ENCODE assay signal across 1 cellular context in genomic region chr17:16352303-16352837, GRCh38.
TF ChIP-seq lines count a peak whose summit lies in the region.

No MANE protein-coding gene starts in this region.

TF ChIP-seq in HepG2, 621 proteins besides CTCF, POLR2A, EP300 and RAD21 (continued from another document and continues in another):
- no peak for TF ChIP-seq ZNF619 (CRISPR knock-in tag; IDR thresholded peaks at IDR 0.05)
- peak; percentile 32; the same call in 1 of the 2 replicates for TF ChIP-seq ZNF441 (CRISPR knock-in tag; IDR thresholded peaks at IDR 0.05; ENCODE audit: borderline replicate concordance)
- TF ChIP-seq SAP130 (CRISPR knock-in tag; IDR thresholded peaks at IDR 0.05; ENCODE audit: low read depth): peak; percentile 82
- TF ChIP-seq DDIT3 (CRISPR knock-in tag; IDR thresholded peaks at IDR 0.05): no peak
- no peak for TF ChIP-seq ZBTB10 (CRISPR knock-in tag; IDR thresholded peaks at IDR 0.05; ENCODE audit: borderline replicate concordance)
- TF ChIP-seq NFIB (CRISPR knock-in tag; IDR thresholded peaks at IDR 0.05; ENCODE audit: borderline replicate concordance): no peak
- TF ChIP-seq MEF2D (CRISPR knock-in tag; IDR thresholded peaks at IDR 0.05): 0 out of 2 replicates have a peak, but pooled peaks have one; percentile 17
- TF ChIP-seq, protein P1, sequence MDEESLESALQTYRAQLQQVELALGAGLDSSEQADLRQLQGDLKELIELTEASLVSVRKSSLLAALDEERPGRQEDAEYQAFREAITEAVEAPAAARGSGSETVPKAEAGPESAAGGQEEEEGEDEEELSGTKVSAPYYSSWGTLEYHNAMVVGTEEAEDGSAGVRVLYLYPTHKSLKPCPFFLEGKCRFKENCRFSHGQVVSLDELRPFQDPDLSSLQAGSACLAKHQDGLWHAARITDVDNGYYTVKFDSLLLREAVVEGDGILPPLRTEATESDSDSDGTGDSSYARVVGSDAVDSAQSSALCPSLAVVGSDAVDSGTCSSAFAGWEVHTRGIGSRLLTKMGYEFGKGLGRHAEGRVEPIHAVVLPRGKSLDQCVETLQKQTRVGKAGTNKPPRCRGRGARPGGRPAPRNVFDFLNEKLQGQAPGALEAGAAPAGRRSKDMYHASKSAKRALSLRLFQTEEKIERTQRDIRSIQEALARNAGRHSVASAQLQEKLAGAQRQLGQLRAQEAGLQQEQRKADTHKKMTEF (CRISPR knock-in tag; IDR thresholded peaks at IDR 0.05): peak; percentile 40; the same call in 1 of the 2 replicates
- 0 out of 2 replicates have a peak, but pooled peaks have one; percentile 19 for TF ChIP-seq ZNF800 (CRISPR knock-in tag; IDR thresholded peaks at IDR 0.05)
- 0 out of 2 replicates have a peak, but pooled peaks have one; percentile 40 for TF ChIP-seq SMYD3 (CRISPR knock-in tag; IDR thresholded peaks at IDR 0.05)
- peak; percentile 23 for TF ChIP-seq TEAD3 (CRISPR knock-in tag; optimal IDR thresholded peaks at IDR 0.05; ENCODE audit: borderline replicate concordance)
- TF ChIP-seq ZNF335 (CRISPR knock-in tag; IDR thresholded peaks at IDR 0.05): no peak
- peak; percentile 82 for TF ChIP-seq ZNF652 (CRISPR knock-in tag; IDR thresholded peaks at IDR 0.05; ENCODE audit: borderline replicate concordance, low read depth)
- 0 out of 2 replicates have a peak, but pooled peaks have one; percentile 21 for TF ChIP-seq ZNF232 (CRISPR knock-in tag; IDR thresholded peaks at IDR 0.05; ENCODE audit: borderline replicate concordance)
- peak; percentile 48; the same call in 1 of the 2 replicates for TF ChIP-seq ARID2 (CRISPR knock-in tag; IDR thresholded peaks at IDR 0.05; ENCODE audit: borderline replicate concordance)
- no peak for TF ChIP-seq ZNF749 (CRISPR knock-in tag; IDR thresholded peaks at IDR 0.05; ENCODE audit: borderline replicate concordance)
- no peak for TF ChIP-seq ZNF253 (CRISPR knock-in tag; IDR thresholded peaks at IDR 0.05; ENCODE audit: borderline replicate concordance)
- TF ChIP-seq ZBTB14 (CRISPR knock-in tag; IDR thresholded peaks at IDR 0.05): peak; percentile 73
- TF ChIP-seq, protein P2, sequence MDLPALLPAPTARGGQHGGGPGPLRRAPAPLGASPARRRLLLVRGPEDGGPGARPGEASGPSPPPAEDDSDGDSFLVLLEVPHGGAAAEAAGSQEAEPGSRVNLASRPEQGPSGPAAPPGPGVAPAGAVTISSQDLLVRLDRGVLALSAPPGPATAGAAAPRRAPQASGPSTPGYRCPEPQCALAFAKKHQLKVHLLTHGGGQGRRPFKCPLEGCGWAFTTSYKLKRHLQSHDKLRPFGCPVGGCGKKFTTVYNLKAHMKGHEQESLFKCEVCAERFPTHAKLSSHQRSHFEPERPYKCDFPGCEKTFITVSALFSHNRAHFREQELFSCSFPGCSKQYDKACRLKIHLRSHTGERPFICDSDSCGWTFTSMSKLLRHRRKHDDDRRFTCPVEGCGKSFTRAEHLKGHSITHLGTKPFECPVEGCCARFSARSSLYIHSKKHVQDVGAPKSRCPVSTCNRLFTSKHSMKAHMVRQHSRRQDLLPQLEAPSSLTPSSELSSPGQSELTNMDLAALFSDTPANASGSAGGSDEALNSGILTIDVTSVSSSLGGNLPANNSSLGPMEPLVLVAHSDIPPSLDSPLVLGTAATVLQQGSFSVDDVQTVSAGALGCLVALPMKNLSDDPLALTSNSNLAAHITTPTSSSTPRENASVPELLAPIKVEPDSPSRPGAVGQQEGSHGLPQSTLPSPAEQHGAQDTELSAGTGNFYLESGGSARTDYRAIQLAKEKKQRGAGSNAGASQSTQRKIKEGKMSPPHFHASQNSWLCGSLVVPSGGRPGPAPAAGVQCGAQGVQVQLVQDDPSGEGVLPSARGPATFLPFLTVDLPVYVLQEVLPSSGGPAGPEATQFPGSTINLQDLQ (CRISPR knock-in tag; IDR thresholded peaks at IDR 0.05): no peak
- TF ChIP-seq ZNF564 (CRISPR knock-in tag; IDR thresholded peaks at IDR 0.05): no peak
- TF ChIP-seq ZNF776 (CRISPR knock-in tag; IDR thresholded peaks at IDR 0.05): no peak
- peak; percentile 72 for TF ChIP-seq ZFX (CRISPR knock-in tag; IDR thresholded peaks at IDR 0.05; ENCODE audit: low read depth)
- TF ChIP-seq ZNF678 (CRISPR knock-in tag; IDR thresholded peaks at IDR 0.05): no peak
- no peak for TF ChIP-seq SOX13 (IDR thresholded peaks at IDR 0.05)
- peak in 1 of 2 experiments; percentile 55; a peak in 2 of 4 replicates for TF ChIP-seq SOX13 (CRISPR knock-in tag; conservative IDR thresholded peaks at IDR 0.05 in 1 of 2, IDR thresholded peaks at IDR 0.05 in 1 of 2)
- no peak for TF ChIP-seq SP1 (IDR thresholded peaks at IDR 0.05)
- peak; percentile 50 for TF ChIP-seq SP1 (CRISPR knock-in tag; IDR thresholded peaks at IDR 0.05)
- TF ChIP-seq MLXIP (CRISPR knock-in tag; IDR thresholded peaks at IDR 0.05; ENCODE audit: borderline replicate concordance): no peak
- TF ChIP-seq MEIS1 (CRISPR knock-in tag; IDR thresholded peaks at IDR 0.05; ENCODE audit: borderline replicate concordance): no peak
- TF ChIP-seq ZNF317 (CRISPR knock-in tag; IDR thresholded peaks at IDR 0.05): peak; percentile 66
- TF ChIP-seq, protein P3, sequence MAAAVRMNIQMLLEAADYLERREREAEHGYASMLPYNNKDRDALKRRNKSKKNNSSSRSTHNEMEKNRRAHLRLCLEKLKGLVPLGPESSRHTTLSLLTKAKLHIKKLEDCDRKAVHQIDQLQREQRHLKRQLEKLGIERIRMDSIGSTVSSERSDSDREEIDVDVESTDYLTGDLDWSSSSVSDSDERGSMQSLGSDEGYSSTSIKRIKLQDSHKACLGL (CRISPR knock-in tag; IDR thresholded peaks at IDR 0.05): peak; percentile 42; the same call in 1 of the 2 replicates
- TF ChIP-seq ZNF274 (CRISPR knock-in tag; IDR thresholded peaks at IDR 0.05): 0 out of 2 replicates have a peak, but pooled peaks have one; percentile 29
- no peak for TF ChIP-seq KLF13 (CRISPR knock-in tag; IDR thresholded peaks at IDR 0.05)
- TF ChIP-seq MIER2 (CRISPR knock-in tag; IDR thresholded peaks at IDR 0.05): 0 out of 2 replicates have a peak, but pooled peaks have one; percentile 3
- TF ChIP-seq MNT (IDR thresholded peaks at IDR 0.05): 0 out of 2 replicates have a peak, but pooled peaks have one; percentile 3
- TF ChIP-seq PTBP1 (IDR thresholded peaks at IDR 0.05; ENCODE audit: low read depth, low read length, poor library complexity, severe bottlenecking): peak; percentile 68
- TF ChIP-seq SATB2 (CRISPR knock-in tag; IDR thresholded peaks at IDR 0.05): no peak
- TF ChIP-seq ZMYM4 (CRISPR knock-in tag; IDR thresholded peaks at IDR 0.05): peak; percentile 14; the same call in 1 of the 2 replicates
- TF ChIP-seq E2F1 (CRISPR knock-in tag; IDR thresholded peaks at IDR 0.05): peak; percentile 91
- TF ChIP-seq AHR (CRISPR knock-in tag; IDR thresholded peaks at IDR 0.05): 0 out of 2 replicates have a peak, but pooled peaks have one; percentile 25
- TF ChIP-seq CSRNP1 (CRISPR knock-in tag; IDR thresholded peaks at IDR 0.05): peak; percentile 36; the same call in 1 of the 2 replicates
- TF ChIP-seq NFKB2 (CRISPR knock-in tag; IDR thresholded peaks at IDR 0.05; ENCODE audit: borderline replicate concordance): 0 out of 2 replicates have a peak, but pooled peaks have one; percentile 18
- 0 out of 2 replicates have a peak, but pooled peaks have one; percentile 29 for TF ChIP-seq RCOR2 (CRISPR knock-in tag; IDR thresholded peaks at IDR 0.05)
- TF ChIP-seq PITX1 (CRISPR knock-in tag; IDR thresholded peaks at IDR 0.05): 0 out of 2 replicates have a peak, but pooled peaks have one; percentile 15
